1 cellular context compared by ENCODE assay signal in genomic region chr16:30052671-30053372, GRCh38.
TF ChIP-seq lines count a peak whose summit lies in the region.

No MANE protein-coding gene starts in this region.

TF ChIP-seq in HEK293, 187 proteins besides CTCF, POLR2A, EP300 and RAD21 (continued from another document and continues in another):
- TF ChIP-seq, protein P1, sequence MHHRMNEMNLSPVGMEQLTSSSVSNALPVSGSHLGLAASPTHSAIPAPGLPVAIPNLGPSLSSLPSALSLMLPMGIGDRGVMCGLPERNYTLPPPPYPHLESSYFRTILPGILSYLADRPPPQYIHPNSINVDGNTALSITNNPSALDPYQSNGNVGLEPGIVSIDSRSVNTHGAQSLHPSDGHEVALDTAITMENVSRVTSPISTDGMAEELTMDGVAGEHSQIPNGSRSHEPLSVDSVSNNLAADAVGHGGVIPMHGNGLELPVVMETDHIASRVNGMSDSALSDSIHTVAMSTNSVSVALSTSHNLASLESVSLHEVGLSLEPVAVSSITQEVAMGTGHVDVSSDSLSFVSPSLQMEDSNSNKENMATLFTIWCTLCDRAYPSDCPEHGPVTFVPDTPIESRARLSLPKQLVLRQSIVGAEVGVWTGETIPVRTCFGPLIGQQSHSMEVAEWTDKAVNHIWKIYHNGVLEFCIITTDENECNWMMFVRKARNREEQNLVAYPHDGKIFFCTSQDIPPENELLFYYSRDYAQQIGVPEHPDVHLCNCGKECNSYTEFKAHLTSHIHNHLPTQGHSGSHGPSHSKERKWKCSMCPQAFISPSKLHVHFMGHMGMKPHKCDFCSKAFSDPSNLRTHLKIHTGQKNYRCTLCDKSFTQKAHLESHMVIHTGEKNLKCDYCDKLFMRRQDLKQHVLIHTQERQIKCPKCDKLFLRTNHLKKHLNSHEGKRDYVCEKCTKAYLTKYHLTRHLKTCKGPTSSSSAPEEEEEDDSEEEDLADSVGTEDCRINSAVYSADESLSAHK (tag by site-specific recombination; IDR thresholded peaks at IDR 0.05), result peak; percentile 73
- TF ChIP-seq ZNF843 (tag by site-specific recombination; IDR thresholded peaks at IDR 0.05) (peak; percentile 80), ZNF362 (tag by site-specific recombination; IDR thresholded peaks at IDR 0.05) (no peak), ZNF792 (tag by site-specific recombination; IDR thresholded peaks at IDR 0.05) (peak; percentile 69; the same call in 1 of the 2 replicates), ZSCAN23 (tag by site-specific recombination; IDR thresholded peaks at IDR 0.05) (peak; percentile 89), TCF7L2 (IDR thresholded peaks at IDR 0.05; ENCODE audit: borderline replicate concordance, low read depth, low read length) (no peak), ZNF350 (tag by site-specific recombination; IDR thresholded peaks at IDR 0.05) (no peak), REST (tag by site-specific recombination; IDR thresholded peaks at IDR 0.05) (peak; percentile 91), ZBTB1 (tag by site-specific recombination; IDR thresholded peaks at IDR 0.05) (peak; percentile 81; the same call in 1 of the 2 replicates), GLIS1 (tag by site-specific recombination; IDR thresholded peaks at IDR 0.05) (peak; percentile 26; the same call in 1 of the 2 replicates), KLF10 (tag by site-specific recombination; IDR thresholded peaks at IDR 0.05) (no peak), MYNN (tag by site-specific recombination; IDR thresholded peaks at IDR 0.05; ENCODE audit: borderline replicate concordance) (peak; percentile 41), ZNF211 (tag by site-specific recombination; IDR thresholded peaks at IDR 0.05; ENCODE audit: low read depth) (no peak), ZNF23 (tag by site-specific recombination; IDR thresholded peaks at IDR 0.05; ENCODE audit: borderline replicate concordance) (peak; percentile 47; the same call in 1 of the 2 replicates), ZNF785 (tag by site-specific recombination; IDR thresholded peaks at IDR 0.05) (peak; percentile 58; the same call in 1 of the 2 replicates), ZNF670 (tag by site-specific recombination; IDR thresholded peaks at IDR 0.05; ENCODE audit: low read depth) (0 out of 2 replicates have a peak, but pooled peaks have one; percentile 29), ZFHX2 (tag by site-specific recombination; conservative IDR thresholded peaks at IDR 0.05) (peak; percentile 50), ZNF112 (tag by site-specific recombination; IDR thresholded peaks at IDR 0.05) (no peak), SP3 (tag by site-specific recombination; IDR thresholded peaks at IDR 0.05) (peak; percentile 90), ZNF544 (tag by site-specific recombination; IDR thresholded peaks at IDR 0.05) (no peak), ZNF621 (tag by site-specific recombination; IDR thresholded peaks at IDR 0.05) (no peak), ZNF548 (tag by site-specific recombination; IDR thresholded peaks at IDR 0.05) (no peak), ZNF398 (tag by site-specific recombination; IDR thresholded peaks at IDR 0.05) (peak; percentile 91), ZBTB6 (tag by site-specific recombination; IDR thresholded peaks at IDR 0.05) (peak; percentile 63; the same call in 1 of the 2 replicates), ZNF121 (tag by site-specific recombination; IDR thresholded peaks at IDR 0.05) (peak; percentile 92), RBAK (tag by site-specific recombination; IDR thresholded peaks at IDR 0.05) (peak; percentile 84), ZNF146 (tag by site-specific recombination; IDR thresholded peaks at IDR 0.05) (peak; percentile 60), OSR2 (tag by site-specific recombination; IDR thresholded peaks at IDR 0.05) (peak; percentile 45; the same call in 1 of the 2 replicates), YY2 (tag by site-specific recombination; IDR thresholded peaks at IDR 0.05) (no peak), BCL11A (tag by site-specific recombination; IDR thresholded peaks at IDR 0.05; ENCODE audit: low read depth) (0 out of 2 replicates have a peak, but pooled peaks have one; percentile 13), ZXDB (tag by site-specific recombination; IDR thresholded peaks at IDR 0.05) (peak; percentile 98), GLI2 (tag by site-specific recombination; IDR thresholded peaks at IDR 0.05; ENCODE audit: borderline replicate concordance, low read depth) (no peak; the same call in 1 of the 2 replicates), ZFP3 (tag by site-specific recombination; IDR thresholded peaks at IDR 0.05; ENCODE audit: low read depth) (peak; percentile 73), ZNF488 (tag by site-specific recombination; IDR thresholded peaks at IDR 0.05) (peak; percentile 20; the same call in 1 of the 2 replicates), ZNF596 (tag by site-specific recombination; IDR thresholded peaks at IDR 0.05) (no peak), KLF16 (tag by site-specific recombination; IDR thresholded peaks at IDR 0.05) (peak; percentile 93)
- TF ChIP-seq, protein P2, sequence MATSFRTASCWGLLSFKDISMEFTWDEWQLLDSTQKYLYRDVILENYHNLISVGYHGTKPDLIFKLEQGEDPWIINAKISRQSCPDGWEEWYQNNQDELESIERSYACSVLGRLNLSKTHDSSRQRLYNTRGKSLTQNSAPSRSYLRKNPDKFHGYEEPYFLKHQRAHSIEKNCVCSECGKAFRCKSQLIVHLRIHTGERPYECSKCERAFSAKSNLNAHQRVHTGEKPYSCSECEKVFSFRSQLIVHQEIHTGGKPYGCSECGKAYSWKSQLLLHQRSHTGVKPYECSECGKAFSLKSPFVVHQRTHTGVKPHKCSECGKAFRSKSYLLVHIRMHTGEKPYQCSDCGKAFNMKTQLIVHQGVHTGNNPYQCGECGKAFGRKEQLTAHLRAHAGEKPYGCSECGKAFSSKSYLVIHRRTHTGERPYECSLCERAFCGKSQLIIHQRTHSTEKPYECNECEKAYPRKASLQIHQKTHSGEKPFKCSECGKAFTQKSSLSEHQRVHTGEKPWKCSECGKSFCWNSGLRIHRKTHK (tag by site-specific recombination; IDR thresholded peaks at IDR 0.05), result no peak
- TF ChIP-seq, protein P3, sequence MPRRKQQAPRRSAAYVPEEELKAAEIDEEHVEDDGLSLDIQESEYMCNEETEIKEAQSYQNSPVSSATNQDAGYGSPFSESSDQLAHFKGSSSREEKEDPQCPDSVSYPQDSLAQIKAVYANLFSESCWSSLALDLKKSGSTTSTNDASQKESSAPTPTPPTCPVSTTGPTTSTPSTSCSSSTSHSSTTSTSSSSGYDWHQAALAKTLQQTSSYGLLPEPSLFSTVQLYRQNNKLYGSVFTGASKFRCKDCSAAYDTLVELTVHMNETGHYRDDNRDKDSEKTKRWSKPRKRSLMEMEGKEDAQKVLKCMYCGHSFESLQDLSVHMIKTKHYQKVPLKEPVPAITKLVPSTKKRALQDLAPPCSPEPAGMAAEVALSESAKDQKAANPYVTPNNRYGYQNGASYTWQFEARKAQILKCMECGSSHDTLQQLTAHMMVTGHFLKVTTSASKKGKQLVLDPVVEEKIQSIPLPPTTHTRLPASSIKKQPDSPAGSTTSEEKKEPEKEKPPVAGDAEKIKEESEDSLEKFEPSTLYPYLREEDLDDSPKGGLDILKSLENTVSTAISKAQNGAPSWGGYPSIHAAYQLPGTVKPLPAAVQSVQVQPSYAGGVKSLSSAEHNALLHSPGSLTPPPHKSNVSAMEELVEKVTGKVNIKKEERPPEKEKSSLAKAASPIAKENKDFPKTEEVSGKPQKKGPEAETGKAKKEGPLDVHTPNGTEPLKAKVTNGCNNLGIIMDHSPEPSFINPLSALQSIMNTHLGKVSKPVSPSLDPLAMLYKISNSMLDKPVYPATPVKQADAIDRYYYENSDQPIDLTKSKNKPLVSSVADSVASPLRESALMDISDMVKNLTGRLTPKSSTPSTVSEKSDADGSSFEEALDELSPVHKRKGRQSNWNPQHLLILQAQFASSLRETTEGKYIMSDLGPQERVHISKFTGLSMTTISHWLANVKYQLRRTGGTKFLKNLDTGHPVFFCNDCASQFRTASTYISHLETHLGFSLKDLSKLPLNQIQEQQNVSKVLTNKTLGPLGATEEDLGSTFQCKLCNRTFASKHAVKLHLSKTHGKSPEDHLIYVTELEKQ (tag by site-specific recombination; IDR thresholded peaks at IDR 0.05; ENCODE audit: borderline replicate concordance), result peak; percentile 87
- TF ChIP-seq, protein P4, sequence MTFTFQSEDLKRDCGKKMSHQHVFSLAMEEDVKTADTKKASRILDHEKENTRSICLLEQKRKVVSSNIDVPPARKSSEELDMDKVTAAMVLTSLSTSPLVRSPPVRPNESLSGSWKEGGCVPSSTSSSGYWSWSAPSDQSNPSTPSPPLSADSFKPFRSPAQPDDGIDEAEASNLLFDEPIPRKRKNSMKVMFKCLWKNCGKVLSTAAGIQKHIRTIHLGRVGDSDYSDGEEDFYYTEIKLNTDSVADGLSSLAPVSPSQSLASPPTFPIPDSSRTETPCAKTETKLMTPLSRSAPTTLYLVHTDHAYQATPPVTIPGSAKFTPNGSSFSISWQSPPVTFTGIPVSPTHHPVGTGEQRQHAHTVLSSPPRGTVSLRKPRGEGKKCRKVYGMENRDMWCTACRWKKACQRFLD (tag by site-specific recombination; IDR thresholded peaks at IDR 0.05), result peak; percentile 88; the same call in 1 of the 2 replicates
- TF ChIP-seq, protein P5, sequence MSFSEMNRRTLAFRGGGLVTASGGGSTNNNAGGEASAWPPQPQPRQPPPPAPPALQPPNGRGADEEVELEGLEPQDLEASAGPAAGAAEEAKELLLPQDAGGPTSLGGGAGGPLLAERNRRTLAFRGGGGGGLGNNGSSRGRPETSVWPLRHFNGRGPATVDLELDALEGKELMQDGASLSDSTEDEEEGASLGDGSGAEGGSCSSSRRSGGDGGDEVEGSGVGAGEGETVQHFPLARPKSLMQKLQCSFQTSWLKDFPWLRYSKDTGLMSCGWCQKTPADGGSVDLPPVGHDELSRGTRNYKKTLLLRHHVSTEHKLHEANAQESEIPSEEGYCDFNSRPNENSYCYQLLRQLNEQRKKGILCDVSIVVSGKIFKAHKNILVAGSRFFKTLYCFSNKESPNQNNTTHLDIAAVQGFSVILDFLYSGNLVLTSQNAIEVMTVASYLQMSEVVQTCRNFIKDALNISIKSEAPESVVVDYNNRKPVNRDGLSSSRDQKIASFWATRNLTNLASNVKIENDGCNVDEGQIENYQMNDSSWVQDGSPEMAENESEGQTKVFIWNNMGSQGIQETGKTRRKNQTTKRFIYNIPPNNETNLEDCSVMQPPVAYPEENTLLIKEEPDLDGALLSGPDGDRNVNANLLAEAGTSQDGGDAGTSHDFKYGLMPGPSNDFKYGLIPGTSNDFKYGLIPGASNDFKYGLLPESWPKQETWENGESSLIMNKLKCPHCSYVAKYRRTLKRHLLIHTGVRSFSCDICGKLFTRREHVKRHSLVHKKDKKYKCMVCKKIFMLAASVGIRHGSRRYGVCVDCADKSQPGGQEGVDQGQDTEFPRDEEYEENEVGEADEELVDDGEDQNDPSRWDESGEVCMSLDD (tag by site-specific recombination; IDR thresholded peaks at IDR 0.05), result no peak
